In the genomic region with DNA sequence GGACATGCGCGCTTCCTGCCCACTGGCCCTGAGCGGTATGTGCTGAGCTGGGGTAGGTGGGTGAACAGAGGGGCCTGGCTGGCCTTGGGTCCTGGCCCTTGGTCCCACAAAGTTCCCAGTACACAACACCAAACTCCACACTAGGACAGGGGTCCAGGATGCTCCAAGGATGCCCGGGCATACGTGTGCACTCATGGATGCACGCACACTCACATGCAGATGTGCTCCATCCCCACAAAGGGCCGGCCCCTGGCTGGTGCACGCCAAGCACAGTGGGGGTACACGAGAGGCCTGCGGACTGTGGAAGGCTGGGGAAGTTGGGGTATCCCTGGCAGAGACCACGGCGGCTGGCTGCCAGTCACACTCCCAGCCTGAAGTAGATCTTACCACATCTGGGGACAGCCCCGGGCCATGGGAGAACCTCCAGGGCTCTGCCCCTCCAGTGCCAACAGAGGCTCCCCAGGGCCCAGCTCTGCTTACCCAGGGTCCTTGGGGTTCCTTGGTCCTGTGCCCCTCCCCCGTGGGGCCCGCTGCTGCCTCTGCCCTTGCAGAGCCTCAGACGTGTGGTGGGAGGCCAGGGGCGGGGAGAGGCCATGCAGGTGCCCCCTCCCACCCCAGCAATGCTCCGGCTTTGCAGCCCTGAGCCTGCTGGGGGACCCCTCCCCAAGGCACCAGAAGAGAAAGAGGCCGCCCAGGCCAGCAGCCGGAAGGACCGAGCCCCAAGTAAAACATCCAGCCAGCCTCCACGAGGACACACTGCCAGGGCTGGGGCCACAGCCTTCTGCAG, we compare ENCODE assay signal across 1 cellular context.
A peak's percentile ranks its signal among the peaks of the same experiment; 100 is the strongest.
TF ChIP-seq lines count a peak whose summit lies in the region.

No MANE protein-coding gene starts in this region.

TF ChIP-seq in K562, 482 proteins besides CTCF, POLR2A, EP300 and RAD21:
- TF ChIP-seq, protein P1, sequence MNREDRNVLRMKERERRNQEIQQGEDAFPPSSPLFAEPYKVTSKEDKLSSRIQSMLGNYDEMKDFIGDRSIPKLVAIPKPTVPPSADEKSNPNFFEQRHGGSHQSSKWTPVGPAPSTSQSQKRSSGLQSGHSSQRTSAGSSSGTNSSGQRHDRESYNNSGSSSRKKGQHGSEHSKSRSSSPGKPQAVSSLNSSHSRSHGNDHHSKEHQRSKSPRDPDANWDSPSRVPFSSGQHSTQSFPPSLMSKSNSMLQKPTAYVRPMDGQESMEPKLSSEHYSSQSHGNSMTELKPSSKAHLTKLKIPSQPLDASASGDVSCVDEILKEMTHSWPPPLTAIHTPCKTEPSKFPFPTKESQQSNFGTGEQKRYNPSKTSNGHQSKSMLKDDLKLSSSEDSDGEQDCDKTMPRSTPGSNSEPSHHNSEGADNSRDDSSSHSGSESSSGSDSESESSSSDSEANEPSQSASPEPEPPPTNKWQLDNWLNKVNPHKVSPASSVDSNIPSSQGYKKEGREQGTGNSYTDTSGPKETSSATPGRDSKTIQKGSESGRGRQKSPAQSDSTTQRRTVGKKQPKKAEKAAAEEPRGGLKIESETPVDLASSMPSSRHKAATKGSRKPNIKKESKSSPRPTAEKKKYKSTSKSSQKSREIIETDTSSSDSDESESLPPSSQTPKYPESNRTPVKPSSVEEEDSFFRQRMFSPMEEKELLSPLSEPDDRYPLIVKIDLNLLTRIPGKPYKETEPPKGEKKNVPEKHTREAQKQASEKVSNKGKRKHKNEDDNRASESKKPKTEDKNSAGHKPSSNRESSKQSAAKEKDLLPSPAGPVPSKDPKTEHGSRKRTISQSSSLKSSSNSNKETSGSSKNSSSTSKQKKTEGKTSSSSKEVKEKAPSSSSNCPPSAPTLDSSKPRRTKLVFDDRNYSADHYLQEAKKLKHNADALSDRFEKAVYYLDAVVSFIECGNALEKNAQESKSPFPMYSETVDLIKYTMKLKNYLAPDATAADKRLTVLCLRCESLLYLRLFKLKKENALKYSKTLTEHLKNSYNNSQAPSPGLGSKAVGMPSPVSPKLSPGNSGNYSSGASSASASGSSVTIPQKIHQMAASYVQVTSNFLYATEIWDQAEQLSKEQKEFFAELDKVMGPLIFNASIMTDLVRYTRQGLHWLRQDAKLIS (CRISPR knock-in tag; IDR thresholded peaks at IDR 0.05): no peak
- TF ChIP-seq POLR2G (IDR thresholded peaks at IDR 0.05; ENCODE audit: low read depth, low read length): peak; percentile 45
